In genomic region chr2:221771297-221771696, GRCh38 we compare ENCODE assay signal across 6 cellular contexts.
"Had no signal": no experiment of that assay in that cellular context is flagged by ENCODE, and none has a peak within 500 bp of the region (broad histone marks: within the 10 kb centered on the region; RNA-seq: fewer than 3 reads in every experiment).

No MANE protein-coding gene starts in this region.

- H3K4me2 ChIP-seq: KMS-11 had no signal

- FAIRE-seq: HTR-8/SVneo, K562 had no signal

- H3K27ac ChIP-seq: HL-60, KMS-11 had no signal

- ATAC-seq: K562 had no signal

- H3K9ac ChIP-seq: KMS-11 had no signal

- DNase-seq: KBM-7, KG1 had no signal

- H3K4me3 ChIP-seq: K562 had no signal
